Comparison of ENCODE assay signal across 1 cellular context in genomic region chr16:3285131-3285530, GRCh38.
TF ChIP-seq lines count a peak whose summit lies in the region.

No MANE protein-coding gene starts in this region.

TF ChIP-seq in liver, 16 proteins besides CTCF, POLR2A, EP300 and RAD21 (continued from another document):
- TF ChIP-seq, protein P1, sequence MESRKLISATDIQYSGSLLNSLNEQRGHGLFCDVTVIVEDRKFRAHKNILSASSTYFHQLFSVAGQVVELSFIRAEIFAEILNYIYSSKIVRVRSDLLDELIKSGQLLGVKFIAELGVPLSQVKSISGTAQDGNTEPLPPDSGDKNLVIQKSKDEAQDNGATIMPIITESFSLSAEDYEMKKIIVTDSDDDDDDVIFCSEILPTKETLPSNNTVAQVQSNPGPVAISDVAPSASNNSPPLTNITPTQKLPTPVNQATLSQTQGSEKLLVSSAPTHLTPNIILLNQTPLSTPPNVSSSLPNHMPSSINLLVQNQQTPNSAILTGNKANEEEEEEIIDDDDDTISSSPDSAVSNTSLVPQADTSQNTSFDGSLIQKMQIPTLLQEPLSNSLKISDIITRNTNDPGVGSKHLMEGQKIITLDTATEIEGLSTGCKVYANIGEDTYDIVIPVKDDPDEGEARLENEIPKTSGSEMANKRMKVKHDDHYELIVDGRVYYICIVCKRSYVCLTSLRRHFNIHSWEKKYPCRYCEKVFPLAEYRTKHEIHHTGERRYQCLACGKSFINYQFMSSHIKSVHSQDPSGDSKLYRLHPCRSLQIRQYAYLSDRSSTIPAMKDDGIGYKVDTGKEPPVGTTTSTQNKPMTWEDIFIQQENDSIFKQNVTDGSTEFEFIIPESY (IDR thresholded peaks at IDR 0.05), result no peak
- TF ChIP-seq RXRA (IDR thresholded peaks at IDR 0.05) (no peak), NR2F2 (IDR thresholded peaks at IDR 0.05) (no peak)
